ENCODE assay signal across 8 cellular contexts in genomic region chr4:30721353-30722091, GRCh38. TPM values are rescaled to one million over a fixed set of nuclear protein-coding genes. Genes with fewer than 3 reads are reported as not detected.
DNase-seq lines count a peak whose midpoint lies in the region; FAIRE-seq and TF ChIP-seq lines count a peak whose summit lies in the region.

No MANE protein-coding gene starts in this region.

- intact Hi-C loops in uterus (cut with DNase I; ENCODE audit: low total_unique reads): no loop called here

- no peaks in the 10 kb centered on the region for H3K27me3 ChIP-seq in uterus

- peak overlapping the region; percentile 36 for H3K27ac ChIP-seq in mesodermal cell (ENCODE audit: low read depth, low read length, severe bottlenecking)
- H3K27ac ChIP-seq in uterus: peak overlapping the region; percentile 75 to 86

- H3K9me3 ChIP-seq in mesodermal cell (ENCODE audit: control insufficient read depth, low read length) (no peaks in the 10 kb centered on the region), uterus (no peaks in the 10 kb centered on the region)

- TF ChIP-seq POLR2A in uterus (IDR thresholded peaks at IDR 0.05): no peak
- no peak for TF ChIP-seq POLR2A in GM12891 (IDR thresholded peaks at IDR 0.05; ENCODE audit: low read depth, low read length)

- TF ChIP-seq CTCF in D721Med (IDR thresholded peaks at IDR 0.05; ENCODE audit: insufficient read depth, missing control alignments): peak; percentile 41
- TF ChIP-seq CTCF in epithelial cell of esophagus (IDR thresholded peaks at IDR 0.05; ENCODE audit: insufficient read depth, low read depth, low read length, missing control alignments): no peak
- peak in 3 of 4 experiments; percentile 60 to 64 (median 60) for TF ChIP-seq CTCF in uterus (IDR thresholded peaks at IDR 0.05)

- DNase-seq in D721Med (ENCODE audit: insufficient read length, low spot score) (peak; percentile 41), NCI-H146 treated with DMSO at 0.1 percent for 48 hours (lab: John Stamatoyannopoulos, UW; ENCODE audit: unreplicated experiment) (peak; percentile 20), epithelial cell of esophagus (ENCODE audit: low read depth) (peak; percentile 64), uterus (peak; percentile 29 to 53), Kasumi-1 (lab: John Stamatoyannopoulos, UW) (no peak), GM19239 (ENCODE audit: insufficient read length, low spot score) (no peak), GM12891 (ENCODE audit: insufficient read length, low spot score) (no peak)

- WGBS in mesodermal cell (ENCODE audit: insufficient coverage in 2 of 2), 2 experiments: 0% methylated on average over 50 to 69 of the region's 86 CpGs

- no peak for FAIRE-seq in D721Med (lab: Jason Lieb, UNC)
- FAIRE-seq in GM19239 (lab: Jason Lieb, UNC): no peak
- FAIRE-seq in GM12891 (lab: Jason Lieb, UNC): no peak

- H3K4me3 ChIP-seq in epithelial cell of esophagus (ENCODE audit: low read length): peak overlapping the region; percentile 70
- H3K4me3 ChIP-seq in mesodermal cell (ENCODE audit: extremely low read depth, insufficient read depth, low read length, poor library complexity, severe bottlenecking): peak overlapping the region; percentile 73
- H3K4me3 ChIP-seq in uterus: peak overlapping the region; percentile 55 to 62

- peaks cover 20% of the 10 kb centered on the region for H3K36me3 ChIP-seq in mesodermal cell (ENCODE audit: control insufficient read depth, insufficient read depth, low read length)
- H3K36me3 ChIP-seq in uterus: no peaks in the 10 kb centered on the region

- peaks cover 3% of the 10 kb centered on the region for H3K4me1 ChIP-seq in mesodermal cell (ENCODE audit: control insufficient read depth, insufficient read depth, low read length, poor library complexity, severe bottlenecking)
- H3K4me1 ChIP-seq in uterus: no peaks in the 10 kb centered on the region

TF ChIP-seq in GM12891, 5 proteins besides CTCF, POLR2A, EP300 and RAD21:
- TF ChIP-seq SPI1 (IDR thresholded peaks at IDR 0.05; ENCODE audit: low read depth, low read length): no peak
- TF ChIP-seq PAX5 (IDR thresholded peaks at IDR 0.05; ENCODE audit: insufficient read depth, low read length, severe bottlenecking): no peak
- no peak for TF ChIP-seq TAF1 (IDR thresholded peaks at IDR 0.05; ENCODE audit: low read depth, low read length)
- no peak for TF ChIP-seq POU2F2 (IDR thresholded peaks at IDR 0.05; ENCODE audit: low read depth, low read length)
- TF ChIP-seq POLR2AphosphoS5 (IDR thresholded peaks at IDR 0.05; ENCODE audit: low read depth, low read length): no peak

RNA-seq across cellular contexts. Expression of gene PCDH7, which starts 1.4 kb away (rescaled TPM):
- 46.1 TPM for polyA plus RNA-seq in mesodermal cell (2013, experiment 1 of 2)
- polyA plus RNA-seq in mesodermal cell (2013, experiment 2 of 2): 39.3 TPM
- 100 to 1,000 TPM in 1 of 4 donors, 10 to 100 TPM in 3; 38.2 to 135 (median 62.6) TPM for total RNA-seq in uterus
- polyA plus RNA-seq in GM12891 (2012; ENCODE audit: low read depth, missing spikeins): not detected

Comparison
In these comparisons a context has a peak if more than half of its experiments do, and no peak if none do; other contexts are left out.
1. DNase-seq: peak in D721Med (single experiment), NCI-H146 treated with DMSO at 0.1 percent for 48 hours (single experiment), epithelial cell of esophagus (single experiment) and uterus (2 of 2); none in Kasumi-1 (0 of 2), GM19239 (single experiment) and GM12891 (single experiment).
2. Peak in every context shown above with its lines, with median percentiles within 50 percentile points of each other: H3K4me3 ChIP-seq.